Comparison of ENCODE assay signal across 8 cellular contexts in genomic region chr2:110748489-110748867, GRCh38. TPM values are rescaled to one million over a fixed set of nuclear protein-coding genes. Genes with fewer than 3 reads are reported as not detected.
DNase-seq lines count a peak whose midpoint lies in the region; ATAC-seq and TF ChIP-seq lines count a peak whose summit lies in the region.

No MANE protein-coding gene starts in this region.

- H3K36me3 Mint-ChIP-seq in CD14-positive monocyte, result no peaks in the 10 kb centered on the region

- H3K9ac ChIP-seq in DND-41 (ENCODE audit: low read depth, low read length), result peak overlapping the region; percentile 70

- peak; percentile 97 for DNase-seq in DND-41
- peak; percentile 100 for DNase-seq in Jurkat, Clone E6-1 (ENCODE audit: low read depth, low spot score)
- peak in 4 of 5 experiments; percentile 12 to 98 (median 42) for DNase-seq in T-helper 2 cell
- peak; percentile 2 for DNase-seq in fibroblast of peridontal ligament (ENCODE audit: extremely low read depth)
- DNase-seq in CD14-positive monocyte (ENCODE audit: low spot score), result no peak
- DNase-seq in left ventricle myocardium superior, result no peak
- DNase-seq in NCI-H446 treated with DMSO at 0.1 percent for 48 hours (lab: John Stamatoyannopoulos, UW), result no peak

- TF ChIP-seq CTCF in DND-41 (IDR thresholded peaks at IDR 0.05; ENCODE audit: borderline replicate concordance, extremely low read depth, low read length, poor library complexity, severe bottlenecking) (peak; percentile 37), CD14-positive monocyte (IDR thresholded peaks at IDR 0.05) (no peak)

- peak overlapping the region in 1 of 2 experiments; percentile 48; a peak in 2 of 4 replicates for H3K4me3 ChIP-seq in DND-41 (ENCODE audit: low read depth in 1 of 2, low read length in 2 of 2)
- H3K4me3 ChIP-seq in Jurkat, Clone E6-1 (ENCODE audit: low read length), result peak overlapping the region; percentile 3; the same call in 1 of the 2 replicates

- ATAC-seq in DND-41 (ENCODE audit: insufficient read depth, low read depth) (peak; percentile 90), GM21447 (IDR thresholded peaks at IDR 0.05; ENCODE audit: unreplicated experiment) (peak; percentile 99), left ventricle myocardium superior (no peak)

- H3K27ac Mint-ChIP-seq in CD14-positive monocyte, result no peak overlapping the region

- H2AFZ ChIP-seq in DND-41 (ENCODE audit: low read depth, low read length), result no peak overlapping the region

- H3K9me3 ChIP-seq in DND-41 (ENCODE audit: insufficient read depth, low read length, severe bottlenecking), result no peaks in the 10 kb centered on the region

- peak overlapping the region in 1 of 2 donors; percentile 46 for H3K4me3 Mint-ChIP-seq in CD14-positive monocyte

- peak overlapping the region; percentile 99 for H3K27ac ChIP-seq in DND-41 (ENCODE audit: low read length)

- H3K9me3 Mint-ChIP-seq in CD14-positive monocyte, result peaks cover 0 to 2% (median 0%) of the 10 kb centered on the region in 7 donors

- H3K36me3 ChIP-seq in DND-41 (ENCODE audit: insufficient read depth, low read length), result no peaks in the 10 kb centered on the region

- peaks cover 8% of the 10 kb centered on the region for H3K4me1 Mint-ChIP-seq in CD14-positive monocyte

- peak overlapping the region; percentile 65 for H3K4me2 ChIP-seq in DND-41 (ENCODE audit: insufficient read depth, low read length)

- no peaks in the 10 kb centered on the region for H4K20me1 ChIP-seq in DND-41 (ENCODE audit: insufficient read depth, low read length)

- no peaks in the 10 kb centered on the region for H3K79me2 ChIP-seq in DND-41 (ENCODE audit: insufficient read depth, low read length)

- intact Hi-C loops in CD14-positive monocyte (cut with micrococcal nuclease), result no loop called here
- intact Hi-C loops in left ventricle myocardium superior (cut with micrococcal nuclease), result no loop called here

- H3K27me3 Mint-ChIP-seq in CD14-positive monocyte (ENCODE audit: low read depth in 3 of 3), result peaks cover 19 to 32% (median 26%) of the 10 kb centered on the region in 3 donors

- peaks cover 62% of the 10 kb centered on the region for H3K4me1 ChIP-seq in DND-41 (ENCODE audit: insufficient read depth, low read length)

- no peaks in the 10 kb centered on the region for H3K27me3 ChIP-seq in DND-41 (ENCODE audit: insufficient read depth, low read length, poor library complexity)

RNA-seq across cellular contexts. Expression of gene ACOXL, which starts 16.1 kb away (rescaled TPM):
- not detected for polyA plus RNA-seq in Jurkat, Clone E6-1 (2012; ENCODE audit: insufficient read depth, insufficient read length)
- polyA plus RNA-seq in CD14-positive monocyte, result under 1 TPM in 1 of 2 donors, not detected in 1; 0.35 TPM
- total RNA-seq in left ventricle myocardium superior, result 0.10 TPM

Comparison
In these comparisons a context has a peak if more than half of its experiments do, and no peak if none do; other contexts are left out.
1. DNase-seq: peak in DND-41 (single experiment), Jurkat, Clone E6-1 (single experiment), T-helper 2 cell (4 of 5) and fibroblast of peridontal ligament (single experiment); none in CD14-positive monocyte (single experiment), left ventricle myocardium superior (single experiment) and NCI-H446 treated with DMSO at 0.1 percent for 48 hours (single experiment).